22 cellular contexts compared by ENCODE assay signal in the genomic region with DNA sequence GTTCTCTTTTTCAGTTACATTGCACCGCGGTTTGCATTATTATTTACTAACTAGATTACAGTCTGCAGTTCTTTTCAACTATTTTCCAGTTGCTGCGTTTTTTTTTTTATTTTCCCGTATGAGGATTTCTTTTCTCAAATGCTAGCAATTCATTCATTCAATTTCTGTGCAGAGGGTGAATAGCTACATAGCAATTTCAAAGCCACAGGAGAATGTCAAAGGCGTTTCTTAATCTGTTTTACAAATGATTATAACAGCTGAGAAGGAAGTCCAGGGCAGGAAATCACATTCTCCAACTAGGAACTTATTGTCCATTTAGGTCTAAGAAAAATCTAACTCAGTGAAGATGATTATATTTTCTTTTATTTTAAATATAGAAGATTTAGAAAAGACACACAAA.
"Had no signal": no experiment of that assay in that cellular context is flagged by ENCODE, and none has a peak within 500 bp of the region (broad histone marks: within the 10 kb centered on the region; RNA-seq: fewer than 3 reads in every experiment).

No MANE protein-coding gene starts in this region.

- H3K27ac Mint-ChIP-seq: nephron, progenitor cell of endocrine pancreas had no signal

- H3K27me3 Mint-ChIP-seq: progenitor cell of endocrine pancreas had no signal

- H3K36me3 ChIP-seq: gastrocnemius medialis, heart right ventricle, pancreas, right lobe of liver, stomach had no signal

- H3K27ac ChIP-seq: gastrocnemius medialis, pancreas, right lobe of liver, skin epidermis, stomach had no signal

- H3K9me3 ChIP-seq: gastrocnemius medialis, mucosa of descending colon, pancreas, right lobe of liver had no signal

- FAIRE-seq: endometrium, islet of Langerhans, pancreas, urothelium cell line had no signal

- DNase-seq: central memory CD4-positive, alpha-beta T cell; cortex of kidney; effector memory CD4-positive, alpha-beta T cell; gastrocnemius medialis; heart right ventricle; hypothalamus; kidney glomerular epithelial cell; mammary epithelial cell; mucosa of descending colon; occipital lobe; pancreas; right lobe of liver; stimulated activated naive CD4-positive, alpha-beta T cell; stomach; substantia nigra; trophoblast cell had no signal

- H3K4me3 Mint-ChIP-seq: nephron had no signal

- H3K4me3 ChIP-seq: gastrocnemius medialis, heart right ventricle, mucosa of descending colon, pancreas, right lobe of liver, skin epidermis, stomach had no signal

- H3K4me1 ChIP-seq: gastrocnemius medialis, pancreas, stomach had no signal

- H3K4me1 Mint-ChIP-seq: nephron had no signal

- H3K27me3 ChIP-seq: gastrocnemius medialis, heart right ventricle, pancreas, right lobe of liver, stomach had no signal
